13 cellular contexts compared by ENCODE assay signal in the genomic region with DNA sequence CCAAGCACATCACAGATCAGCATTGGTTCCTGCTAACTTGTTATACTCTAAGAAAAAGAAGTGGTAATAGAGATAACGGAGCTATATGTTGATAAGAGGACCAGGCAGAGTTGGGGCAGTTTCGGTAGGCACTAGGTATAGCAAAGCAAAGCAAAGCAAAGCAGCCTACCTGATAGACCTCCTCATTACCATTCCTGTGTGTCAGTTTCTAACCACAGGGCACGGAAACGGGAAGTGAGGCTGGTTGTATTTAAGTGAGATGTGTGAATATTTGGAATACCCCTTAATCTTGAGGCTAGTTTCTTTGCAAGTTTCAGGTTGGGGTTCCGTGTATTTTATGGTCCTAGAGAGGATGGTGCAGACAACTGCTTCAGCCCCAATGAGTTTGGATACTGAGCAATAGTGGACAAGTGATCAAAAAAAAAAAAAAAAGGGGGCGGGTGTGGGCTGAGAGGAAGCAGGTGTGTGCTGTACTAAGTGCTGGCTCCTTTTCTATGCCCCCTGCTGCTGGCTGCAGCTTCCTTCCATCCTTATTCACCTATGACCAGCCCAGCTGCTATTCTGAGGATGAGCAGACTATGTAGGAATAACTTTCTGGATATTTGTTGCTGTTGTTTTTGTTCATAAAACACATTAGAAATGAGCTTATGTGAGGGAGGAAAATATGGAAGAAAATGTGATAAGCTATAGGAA.
"Had no signal": no experiment of that assay in that cellular context is flagged by ENCODE, and none has a peak within 500 bp of the region (broad histone marks: within the 10 kb centered on the region; RNA-seq: fewer than 3 reads in every experiment).

No MANE protein-coding gene starts in this region.

- H3K4me2 ChIP-seq: neural progenitor cell had no signal

- ATAC-seq: left cardiac atrium had no signal

- H3K36me3 ChIP-seq: breast epithelium, esophagus muscularis mucosa, neural progenitor cell, upper lobe of left lung had no signal

- H3K27ac ChIP-seq: breast epithelium, esophagus muscularis mucosa, neural progenitor cell, parathyroid adenoma, upper lobe of left lung had no signal

- H3K4me3 ChIP-seq: breast epithelium, esophagus muscularis mucosa, lung, neural progenitor cell, upper lobe of left lung had no signal

- H3K9me3 ChIP-seq: breast epithelium, esophagus muscularis mucosa, upper lobe of left lung had no signal

- H2AFZ ChIP-seq: neural progenitor cell, parathyroid adenoma had no signal

- H3K9ac ChIP-seq: neural progenitor cell, parathyroid adenoma had no signal

- H3K79me2 ChIP-seq: parathyroid adenoma had no signal

- DNase-seq: activated CD4-positive, alpha-beta memory T cell treated with anti-CD3 and anti-CD28 coated beads, Interleukin-2, amount 10 ng/mL, durations not matched to agents 7 days and 5 days; activated CD8-positive, alpha-beta memory T cell treated with anti-CD3 and anti-CD28 coated beads, Interleukin-2, amount 50 U/mL, for 4 hours; aorta; hypothalamus; left cardiac atrium; midbrain; stimulated activated CD4-positive, alpha-beta T cell treated with anti-CD3 and anti-CD28 coated beads, Interleukin-4, amount 100 ng/mL, for 24 hours; upper lobe of left lung had no signal

- H3K27me3 ChIP-seq: breast epithelium, esophagus muscularis mucosa, neural progenitor cell, upper lobe of left lung had no signal

- H3K4me1 ChIP-seq: breast epithelium, esophagus muscularis mucosa, neural progenitor cell, parathyroid adenoma, upper lobe of left lung had no signal
